Comparison of ENCODE assay signal across 10 cellular contexts in the genomic region with DNA sequence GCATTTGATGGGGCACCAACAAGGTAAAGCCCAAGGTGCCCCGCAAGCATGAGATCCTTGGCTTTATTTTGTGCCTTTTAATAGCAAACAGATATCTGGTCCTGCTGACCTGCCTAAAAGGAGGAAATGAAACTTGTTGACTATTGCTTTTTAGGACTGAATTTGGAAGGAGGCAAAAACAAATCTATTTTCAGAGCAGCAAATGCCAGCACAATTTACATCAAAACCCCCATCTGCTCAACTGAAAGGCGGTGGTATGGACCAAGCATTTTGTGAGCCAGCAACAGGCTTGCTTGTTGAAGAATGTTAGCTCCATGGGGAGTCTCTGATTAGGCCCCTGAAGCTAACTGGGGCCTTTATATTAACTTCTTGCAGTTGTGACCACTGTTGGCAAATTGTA.
DNase-seq lines count a peak whose midpoint lies in the region; ATAC-seq and TF ChIP-seq lines count a peak whose summit lies in the region.
"Had no signal": no experiment of that assay in that cellular context is flagged by ENCODE, and none has a peak within 500 bp of the region (broad histone marks: within the 10 kb centered on the region; RNA-seq: fewer than 3 reads in every experiment).

No MANE protein-coding gene starts in this region.

- H3K4me3 Mint-ChIP-seq in natural killer cell = no peak overlapping the region

- ATAC-seq in GM18499 (IDR thresholded peaks at IDR 0.05; ENCODE audit: insufficient read depth, unreplicated experiment) = peak; percentile 47
- peak; percentile 47 for ATAC-seq in GM19468 (IDR thresholded peaks at IDR 0.05; ENCODE audit: extremely low read depth, unreplicated experiment)
- peak; percentile 44 for ATAC-seq in HG03064 (IDR thresholded peaks at IDR 0.05; ENCODE audit: low read depth, unreplicated experiment)
- ATAC-seq in natural killer cell = no peak

- peaks cover 18 to 48% of the 10 kb centered on the region in 2 donors for H3K27me3 Mint-ChIP-seq in natural killer cell (ENCODE audit: low read depth in 2 of 2)

- no peak overlapping the region for H2AFZ ChIP-seq in SU-DHL-6 (ENCODE audit: low read depth, low read length, severe bottlenecking)

- TF ChIP-seq CTCF in SU-DHL-6 (IDR thresholded peaks at IDR 0.05; ENCODE audit: insufficient read depth, low read length, poor library complexity, severe bottlenecking) = no peak
- TF ChIP-seq CTCF in natural killer cell (IDR thresholded peaks at IDR 0.05) = no peak

- H3K9me3 Mint-ChIP-seq in natural killer cell = no peaks in the 10 kb centered on the region

- no peaks in the 10 kb centered on the region for H3F3A ChIP-seq in SU-DHL-6 (ENCODE audit: insufficient read depth)

- H3K27ac Mint-ChIP-seq in natural killer cell = no peak overlapping the region

- intact Hi-C loops in natural killer cell (cut with micrococcal nuclease) (no loop called here), head of caudate nucleus (cut with DNase I) (no loop called here)

- H3K9ac ChIP-seq in SU-DHL-6 (ENCODE audit: low read length) = no peak overlapping the region

- H3K36me3 ChIP-seq in SU-DHL-6 (ENCODE audit: low read length) = no peaks in the 10 kb centered on the region

- H3K4me3 ChIP-seq in SU-DHL-6 (ENCODE audit: insufficient read depth, low read length, poor library complexity, severe bottlenecking) = no peak overlapping the region

- H3K9me2 ChIP-seq in SU-DHL-6 (replicated peaks; ENCODE audit: insufficient read depth, low read length) = no peaks in the 10 kb centered on the region

- no peaks in the 10 kb centered on the region for H3K36me3 Mint-ChIP-seq in natural killer cell

- DNase-seq in natural killer cell (no peak), head of caudate nucleus (no peak), 8988T (no peak)
- no peak for DNase-seq in activated naive CD4-positive, alpha-beta T cell treated with Interleukin-2 at 50 U/mL for 16 hours
- DNase-seq: activated naive CD4-positive, alpha-beta T cell; NCI-H446 treated with DMSO at 0.1 percent for 48 hours had no signal

- H3K4me1 Mint-ChIP-seq in natural killer cell = no peaks in the 10 kb centered on the region

- H3K9me3 ChIP-seq in SU-DHL-6 (ENCODE audit: insufficient read depth, low read length) = no peaks in the 10 kb centered on the region

- no peak overlapping the region for H3K27ac ChIP-seq in SU-DHL-6 (ENCODE audit: low read depth, low read length)

- no peaks in the 10 kb centered on the region for H3K79me2 ChIP-seq in SU-DHL-6 (ENCODE audit: insufficient read depth, low read length)

- H4K20me1 ChIP-seq in SU-DHL-6 (ENCODE audit: low read depth, low read length) = no peaks in the 10 kb centered on the region

- H3K4me2 ChIP-seq in SU-DHL-6 (ENCODE audit: low read depth, low read length, poor library complexity, severe bottlenecking) = peak overlapping the region; percentile 14

- no peaks in the 10 kb centered on the region for H3K27me3 ChIP-seq in SU-DHL-6 (ENCODE audit: low read length)

Comparison
In these comparisons a context has a peak if more than half of its experiments do, and no peak if none do; other contexts are left out.
1. ATAC-seq: peak in GM18499 (single experiment), GM19468 (single experiment) and HG03064 (single experiment); none in natural killer cell (0 of 3).